In genomic region chr5:142358121-142358520, GRCh38 we compare ENCODE assay signal across 10 cellular contexts. TPM values are rescaled to one million over a fixed set of nuclear protein-coding genes. Genes with fewer than 3 reads are reported as not detected.
DNase-seq lines count a peak whose midpoint lies in the region; ATAC-seq and TF ChIP-seq lines count a peak whose summit lies in the region.
"Had no signal": no experiment of that assay in that cellular context is flagged by ENCODE, and none has a peak within 500 bp of the region (broad histone marks: within the 10 kb centered on the region; RNA-seq: fewer than 3 reads in every experiment).

No MANE protein-coding gene starts in this region.

- peaks cover 28% of the 10 kb centered on the region for H3K4me1 ChIP-seq in mammary epithelial cell (ENCODE audit: insufficient read depth, low read length)
- peaks cover 37% of the 10 kb centered on the region for H3K4me1 ChIP-seq in lower lobe of right lung
- peaks cover 10 to 22% of the 10 kb centered on the region in 2 donors for H3K4me1 ChIP-seq in thyroid gland

- H3K36me3 ChIP-seq in mammary epithelial cell (ENCODE audit: insufficient read depth, low read length) (no peaks in the 10 kb centered on the region), lower lobe of right lung (no peaks in the 10 kb centered on the region), thyroid gland (no peaks in the 10 kb centered on the region)

- H3K9ac ChIP-seq in mammary epithelial cell (ENCODE audit: insufficient read depth, low read length) = no peak overlapping the region

- H3K27me3 ChIP-seq in mammary epithelial cell (ENCODE audit: insufficient read depth, low read length) (no peaks in the 10 kb centered on the region), lower lobe of right lung (ENCODE audit: low read depth) (peaks cover 5% of the 10 kb centered on the region), thyroid gland (no peaks in the 10 kb centered on the region)
- H3K27me3 ChIP-seq: hepatocyte had no signal

- no peaks in the 10 kb centered on the region for H3K36me3 Mint-ChIP-seq in MCF 10A (ENCODE audit: insufficient read depth, unreplicated experiment)
- peaks cover 3% of the 10 kb centered on the region for H3K36me3 Mint-ChIP-seq in activated T-helper 1 cell treated with anti-CD3 and anti-CD28 coated beads, Interleukin-12 subunit alpha, Interleukin-12 subunit beta, Interleukin-2, Interleukin-4 antibody, amounts not matched to agents 30 ng/mL and 10 ng/mL and 1 ng/mL, durations not matched to agents 14 hours and 24 hours and 36 hours (ENCODE audit: low read depth)
- H3K36me3 Mint-ChIP-seq in stimulated activated naive B cell treated with anti-CD40 and anti-IgM and Interleukin-4, amounts not matched to agents 10 μg/mL and 1 μg/mL and 100 μg/mL, for 72 hours = peaks cover 2 to 3% of the 10 kb centered on the region in 2 donors

- no peaks in the 10 kb centered on the region for H3K9me3 Mint-ChIP-seq in MCF 10A (ENCODE audit: unreplicated experiment)
- H3K9me3 Mint-ChIP-seq in activated T-helper 1 cell treated with anti-CD3 and anti-CD28 coated beads, Interleukin-12 subunit alpha, Interleukin-12 subunit beta, Interleukin-2, Interleukin-4 antibody, amounts not matched to agents 30 ng/mL and 10 ng/mL and 1 ng/mL, durations not matched to agents 14 hours and 24 hours and 36 hours = peaks cover 4% of the 10 kb centered on the region
- H3K9me3 Mint-ChIP-seq in stimulated activated naive B cell treated with anti-CD40 and anti-IgM and Interleukin-4, amounts not matched to agents 10 μg/mL and 1 μg/mL and 100 μg/mL, for 72 hours = peaks cover 0 to 3% of the 10 kb centered on the region in 2 donors

- no peak overlapping the region for H3K4me3 ChIP-seq in mammary epithelial cell (replicated peaks in 1 of 3; ENCODE audit: insufficient read depth in 1 of 3, low read depth in 2 of 3, low read length in 3 of 3)
- H3K4me3 ChIP-seq in lower lobe of right lung = peak overlapping the region; percentile 60
- no peak overlapping the region for H3K4me3 ChIP-seq in thyroid gland (replicated peaks in 1 of 3)

- CTCF ChIA-PET in MCF 10A (lab: Yijun Ruan, JAX) (interaction anchor here (0.6 to 4.9 kb wide), 4 partner anchors 34 to 194 kb away, joined by 3 to 22 read pairs (median 6); partner anchors contain the start of gene SPRY4), mammary epithelial cell (lab: Charles Lee; ENCODE audit: low non-redundant PET) (no interaction called here)

- POLR2A ChIA-PET in MCF 10A (lab: Yijun Ruan, JAX) = interaction anchor here (0.7 to 10.6 kb wide), 7 partner anchors 10 to 345 kb away, joined by 3 to 150 read pairs (median 4); partner anchors contain the start of genes GNPDA1 and SPRY4

- BruUV-seq in MCF 10A (replicated peaks; lab: Mats Ljungman, UMichigan) (no TSS peak), mammary epithelial cell (replicated peaks; lab: Mats Ljungman, UMichigan) (no TSS peak)

- H4K20me1 ChIP-seq in mammary epithelial cell (ENCODE audit: insufficient read depth, low read length) = no peaks in the 10 kb centered on the region

- H3K4me1 Mint-ChIP-seq in MCF 10A (ENCODE audit: insufficient read depth, unreplicated experiment) = peaks cover 14% of the 10 kb centered on the region
- H3K4me1 Mint-ChIP-seq in activated T-helper 1 cell treated with anti-CD3 and anti-CD28 coated beads, Interleukin-12 subunit alpha, Interleukin-12 subunit beta, Interleukin-2, Interleukin-4 antibody, amounts not matched to agents 30 ng/mL and 10 ng/mL and 1 ng/mL, durations not matched to agents 14 hours and 24 hours and 36 hours (ENCODE audit: low read depth) = peaks cover 63% of the 10 kb centered on the region
- H3K4me1 Mint-ChIP-seq in stimulated activated naive B cell treated with anti-CD40 and anti-IgM and Interleukin-4, amounts not matched to agents 10 μg/mL and 1 μg/mL and 100 μg/mL, for 72 hours = peaks cover 30 to 51% of the 10 kb centered on the region in 2 donors

- no peak overlapping the region for H3K4me2 ChIP-seq in mammary epithelial cell (ENCODE audit: insufficient read depth, low read depth, low read length)

- ATAC-seq in lower lobe of right lung (no peak), GM21737 (IDR thresholded peaks at IDR 0.05; ENCODE audit: unreplicated experiment) (no peak)
- ATAC-seq in stimulated activated naive B cell treated with anti-CD40 and anti-IgM and Interleukin-4, amounts not matched to agents 10 μg/mL and 1 μg/mL and 100 μg/mL, for 72 hours (replicated peaks) = no peak

- no peak overlapping the region for H3K27ac ChIP-seq in mammary epithelial cell (ENCODE audit: insufficient read depth, low read depth, low read length)
- peak overlapping the region; percentile 98 for H3K27ac ChIP-seq in lower lobe of right lung
- peak overlapping the region; percentile 55 to 99 (median 92) for H3K27ac ChIP-seq in thyroid gland

- intact Hi-C loops in MCF 10A (cut with micrococcal nuclease) (no loop called here), mammary epithelial cell (cut with micrococcal nuclease) (no loop called here), lower lobe of right lung (cut with DNase I) (no loop called here), thyroid gland (cut with DNase I) (no loop called here)
- intact Hi-C loops in activated T-helper 1 cell treated with anti-CD3 and anti-CD28 coated beads, Interleukin-12 subunit alpha, Interleukin-12 subunit beta, Interleukin-2, Interleukin-4 antibody, amounts not matched to agents 30 ng/mL and 10 ng/mL and 1 ng/mL, durations not matched to agents 14 hours and 24 hours and 36 hours (cut with micrococcal nuclease) = loop anchor here (5.0 to 10.0 kb wide), 4 partner anchors 203 to 1814 kb away; partner anchors contain the start of genes EIF4EBP3, KCTD16 and YIPF5

- in situ Hi-C loops in mammary epithelial cell (cut with MboI; ENCODE audit: low sequenced_read_pairs in 2 of 2) = no loop called here

- TF ChIP-seq CTCF in MCF 10A (IDR thresholded peaks at IDR 0.05; ENCODE audit: unreplicated experiment) (no peak), mammary epithelial cell (conservative IDR thresholded peaks at IDR 0.05 in 1 of 2, IDR thresholded peaks at IDR 0.05 in 1 of 2; ENCODE audit: extremely low read depth in 1 of 2, insufficient read depth in 1 of 2, low read depth in 1 of 2, low read length in 2 of 2) (no peak), lower lobe of right lung (IDR thresholded peaks at IDR 0.05) (no peak), thyroid gland (IDR thresholded peaks at IDR 0.05) (no peak)

- 90% methylated on average over 5 of the region's 5 CpGs for WGBS in mammary epithelial cell (ENCODE audit: low coverage, missing lambda C conversion rate)
- 76 to 81% methylated on average over 5 of the region's 5 CpGs for WGBS in thyroid gland, 2 donors

- DNase-seq in MCF 10A (ENCODE audit: unreplicated experiment) (no peak), mammary epithelial cell (no peak), lower lobe of right lung (no peak), thyroid gland (no peak), DMS 273 (lab: John Stamatoyannopoulos, UW; ENCODE audit: unreplicated experiment) (no peak)
- no peak for DNase-seq in activated T-helper 1 cell treated with anti-CD3 and anti-CD28 coated beads, Interleukin-12 subunit alpha, Interleukin-12 subunit beta, Interleukin-2, Interleukin-4 antibody, amounts not matched to agents 30 ng/mL and 10 ng/mL and 1 ng/mL, durations not matched to agents 14 hours and 24 hours and 36 hours (ENCODE audit: low spot score)
- no peak for DNase-seq in stimulated activated naive B cell treated with anti-CD40 and anti-IgM and Interleukin-4, amounts not matched to agents 10 μg/mL and 1 μg/mL and 100 μg/mL, for 72 hours
- DNase-seq: NCI-H1092 treated with DMSO at 0.1 percent for 48 hours had no signal

- H3K4me3 Mint-ChIP-seq in MCF 10A (ENCODE audit: unreplicated experiment) = peak overlapping the region; percentile 82
- H3K4me3 Mint-ChIP-seq in activated T-helper 1 cell treated with anti-CD3 and anti-CD28 coated beads, Interleukin-12 subunit alpha, Interleukin-12 subunit beta, Interleukin-2, Interleukin-4 antibody, amounts not matched to agents 30 ng/mL and 10 ng/mL and 1 ng/mL, durations not matched to agents 14 hours and 24 hours and 36 hours = peak overlapping the region; percentile 84
- peak overlapping the region in 1 of 2 donors; percentile 79 for H3K4me3 Mint-ChIP-seq in stimulated activated naive B cell treated with anti-CD40 and anti-IgM and Interleukin-4, amounts not matched to agents 10 μg/mL and 1 μg/mL and 100 μg/mL, for 72 hours

- H3K27ac Mint-ChIP-seq in MCF 10A (ENCODE audit: low read depth, unreplicated experiment) = no peak overlapping the region
- H3K27ac Mint-ChIP-seq in activated T-helper 1 cell treated with anti-CD3 and anti-CD28 coated beads, Interleukin-12 subunit alpha, Interleukin-12 subunit beta, Interleukin-2, Interleukin-4 antibody, amounts not matched to agents 30 ng/mL and 10 ng/mL and 1 ng/mL, durations not matched to agents 14 hours and 24 hours and 36 hours = peak overlapping the region; percentile 92
- H3K27ac Mint-ChIP-seq in stimulated activated naive B cell treated with anti-CD40 and anti-IgM and Interleukin-4, amounts not matched to agents 10 μg/mL and 1 μg/mL and 100 μg/mL, for 72 hours = no peak overlapping the region

- H3K79me2 ChIP-seq in mammary epithelial cell (ENCODE audit: insufficient read depth, low read length) = no peaks in the 10 kb centered on the region
- H3K79me2 ChIP-seq: hepatocyte had no signal

- H2AFZ ChIP-seq in mammary epithelial cell (ENCODE audit: low read depth, low read length) = no peak overlapping the region

- H3K27me3 Mint-ChIP-seq in MCF 10A (ENCODE audit: insufficient read depth, unreplicated experiment) = no peaks in the 10 kb centered on the region
- H3K27me3 Mint-ChIP-seq in activated T-helper 1 cell treated with anti-CD3 and anti-CD28 coated beads, Interleukin-12 subunit alpha, Interleukin-12 subunit beta, Interleukin-2, Interleukin-4 antibody, amounts not matched to agents 30 ng/mL and 10 ng/mL and 1 ng/mL, durations not matched to agents 14 hours and 24 hours and 36 hours (ENCODE audit: insufficient read depth) = no peaks in the 10 kb centered on the region
- peaks cover 8 to 11% of the 10 kb centered on the region in 2 donors for H3K27me3 Mint-ChIP-seq in stimulated activated naive B cell treated with anti-CD40 and anti-IgM and Interleukin-4, amounts not matched to agents 10 μg/mL and 1 μg/mL and 100 μg/mL, for 72 hours

- TF ChIP-seq POLR2A in thyroid gland (IDR thresholded peaks at IDR 0.05) = no peak

- dilution Hi-C loops in mammary epithelial cell (cut with HindIII; ENCODE audit: low sequenced_read_pairs) = no loop called here

- no peaks in the 10 kb centered on the region for H3K9me3 ChIP-seq in mammary epithelial cell (replicated peaks; ENCODE audit: insufficient read depth, low read length)
- H3K9me3 ChIP-seq in lower lobe of right lung = no peaks in the 10 kb centered on the region
- H3K9me3 ChIP-seq in thyroid gland = no peaks in the 10 kb centered on the region

RNA-seq across cellular contexts. Expression of gene SPRY4, which starts 33.3 kb away (rescaled TPM):
- total RNA-seq in MCF 10A (2022) (34.5 and 41.9 TPM in 2 replicates), mammary epithelial cell (10 to 100 TPM; 11.5 to 40.7 TPM), lower lobe of right lung (42.7 TPM), thyroid gland (10 to 100 TPM; 11.7 to 32.8 (median 18.6) TPM)
- 12.0 TPM for polyA plus RNA-seq in mammary epithelial cell
- polyA minus RNA-seq in mammary epithelial cell = 59.3 TPM
- total RNA-seq in activated T-helper 1 cell treated with anti-CD3 and anti-CD28 coated beads, Interleukin-12 subunit alpha, Interleukin-12 subunit beta, Interleukin-2, Interleukin-4 antibody, amounts not matched to agents 30 ng/mL and 10 ng/mL and 1 ng/mL, durations not matched to agents 14 hours and 24 hours and 36 hours = 1.7 and 2.4 TPM in 2 replicates
